ENCODE assay signal across 1 cellular context in genomic region chr14:100214768-100215079, GRCh38.
A peak's percentile ranks its signal among the peaks of the same experiment; 100 is the strongest.
TF ChIP-seq lines count a peak whose summit lies in the region.

No MANE protein-coding gene starts in this region.

TF ChIP-seq in K562, 482 proteins besides CTCF, POLR2A, EP300 and RAD21 (continued from another document and continues in another):
- TF ChIP-seq SIRT6 (IDR thresholded peaks at IDR 0.05; ENCODE audit: low read depth, low read length): no peak
- TF ChIP-seq SAFB2 (IDR thresholded peaks at IDR 0.05; ENCODE audit: borderline replicate concordance, low read depth, low read length, severe bottlenecking): no peak
- TF ChIP-seq SMARCB1 (IDR thresholded peaks at IDR 0.05; ENCODE audit: insufficient read length, low read depth): no peak
- TF ChIP-seq ZNF384 (IDR thresholded peaks at IDR 0.05; ENCODE audit: low read depth, low read length): no peak
- no peak for TF ChIP-seq EWSR1 (IDR thresholded peaks at IDR 0.05; ENCODE audit: borderline replicate concordance, low read depth, partially characterized antibody)
- TF ChIP-seq FOS (IDR thresholded peaks at IDR 0.05; ENCODE audit: extremely low read depth, insufficient read length): no peak
- TF ChIP-seq KLF13 (tag; IDR thresholded peaks at IDR 0.05; ENCODE audit: borderline replicate concordance, low read depth): no peak
- TF ChIP-seq, protein P1, sequence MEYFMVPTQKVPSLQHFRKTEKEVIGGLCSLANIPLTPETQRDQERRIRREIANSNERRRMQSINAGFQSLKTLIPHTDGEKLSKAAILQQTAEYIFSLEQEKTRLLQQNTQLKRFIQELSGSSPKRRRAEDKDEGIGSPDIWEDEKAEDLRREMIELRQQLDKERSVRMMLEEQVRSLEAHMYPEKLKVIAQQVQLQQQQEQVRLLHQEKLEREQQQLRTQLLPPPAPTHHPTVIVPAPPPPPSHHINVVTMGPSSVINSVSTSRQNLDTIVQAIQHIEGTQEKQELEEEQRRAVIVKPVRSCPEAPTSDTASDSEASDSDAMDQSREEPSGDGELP (CRISPR knock-in tag; IDR thresholded peaks at IDR 0.05; ENCODE audit: borderline replicate concordance): 0 out of 2 replicates have a peak, but pooled peaks have one; percentile 6
- no peak for TF ChIP-seq CHD1 (IDR thresholded peaks at IDR 0.05; ENCODE audit: low read length)
- TF ChIP-seq PHTF2 (CRISPR knock-in tag; IDR thresholded peaks at IDR 0.05): no peak
- no peak for TF ChIP-seq NKRF (IDR thresholded peaks at IDR 0.05; ENCODE audit: borderline replicate concordance)
- no peak for TF ChIP-seq MCM3 (IDR thresholded peaks at IDR 0.05)
- no peak for TF ChIP-seq MLX (CRISPR knock-in tag; conservative IDR thresholded peaks at IDR 0.05)
- no peak for TF ChIP-seq SAFB (IDR thresholded peaks at IDR 0.05; ENCODE audit: borderline replicate concordance, low read depth, low read length)
- TF ChIP-seq MBD1 (CRISPR knock-in tag; IDR thresholded peaks at IDR 0.05): no peak
- TF ChIP-seq FOSL1 (tag; conservative IDR thresholded peaks at IDR 0.05): no peak
- TF ChIP-seq, protein P2, sequence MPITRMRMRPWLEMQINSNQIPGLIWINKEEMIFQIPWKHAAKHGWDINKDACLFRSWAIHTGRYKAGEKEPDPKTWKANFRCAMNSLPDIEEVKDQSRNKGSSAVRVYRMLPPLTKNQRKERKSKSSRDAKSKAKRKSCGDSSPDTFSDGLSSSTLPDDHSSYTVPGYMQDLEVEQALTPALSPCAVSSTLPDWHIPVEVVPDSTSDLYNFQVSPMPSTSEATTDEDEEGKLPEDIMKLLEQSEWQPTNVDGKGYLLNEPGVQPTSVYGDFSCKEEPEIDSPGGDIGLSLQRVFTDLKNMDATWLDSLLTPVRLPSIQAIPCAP (CRISPR knock-in tag; IDR thresholded peaks at IDR 0.05; ENCODE audit: borderline replicate concordance): no peak
- peak; percentile 44; the same call in 1 of the 2 replicates for TF ChIP-seq MGA (IDR thresholded peaks at IDR 0.05)
- no peak for TF ChIP-seq STAT6 (CRISPR knock-in tag; IDR thresholded peaks at IDR 0.05)
- no peak for TF ChIP-seq SMAD2 (IDR thresholded peaks at IDR 0.05; ENCODE audit: low read depth, low read length)
- TF ChIP-seq COPS2 (conservative IDR thresholded peaks at IDR 0.05): no peak
- TF ChIP-seq TGIF2 (CRISPR knock-in tag; IDR thresholded peaks at IDR 0.05): no peak
- no peak for TF ChIP-seq ZNF778 (CRISPR knock-in tag; IDR thresholded peaks at IDR 0.05)
- TF ChIP-seq ZNF644 (tag; IDR thresholded peaks at IDR 0.05; ENCODE audit: low read depth): no peak
- TF ChIP-seq EZH2 (IDR thresholded peaks at IDR 0.05; ENCODE audit: borderline replicate concordance, low read depth, low read length): no peak
- TF ChIP-seq KDM1A (IDR thresholded peaks at IDR 0.05): peak in 1 of 2 experiments; percentile 9; a peak in 1 of 4 replicates
- no peak for TF ChIP-seq RBM34 (IDR thresholded peaks at IDR 0.05; ENCODE audit: borderline replicate concordance, insufficient read depth, low read length)
- no peak for TF ChIP-seq YBX1 (IDR thresholded peaks at IDR 0.05)
- no peak for TF ChIP-seq SETDB1 (IDR thresholded peaks at IDR 0.05; ENCODE audit: low read length)
- TF ChIP-seq BRD4 (IDR thresholded peaks at IDR 0.05): no peak
- TF ChIP-seq ZFP36 (IDR thresholded peaks at IDR 0.05; ENCODE audit: low read depth, low read length, partially characterized antibody): no peak
- no peak; the same call in 1 of the 2 replicates for TF ChIP-seq SMAD4 (CRISPR knock-in tag; conservative IDR thresholded peaks at IDR 0.05)
- no peak for TF ChIP-seq NR3C1 (CRISPR knock-in tag; IDR thresholded peaks at IDR 0.05)
- peak; percentile 35 for TF ChIP-seq DPF2 (IDR thresholded peaks at IDR 0.05)
- TF ChIP-seq NR2C2 (CRISPR knock-in tag; IDR thresholded peaks at IDR 0.05): no peak
- TF ChIP-seq NR2C2 (tag; IDR thresholded peaks at IDR 0.05): no peak
- TF ChIP-seq ZKSCAN1 (IDR thresholded peaks at IDR 0.05; ENCODE audit: low read depth, low read length): no peak
